In the genomic region with DNA sequence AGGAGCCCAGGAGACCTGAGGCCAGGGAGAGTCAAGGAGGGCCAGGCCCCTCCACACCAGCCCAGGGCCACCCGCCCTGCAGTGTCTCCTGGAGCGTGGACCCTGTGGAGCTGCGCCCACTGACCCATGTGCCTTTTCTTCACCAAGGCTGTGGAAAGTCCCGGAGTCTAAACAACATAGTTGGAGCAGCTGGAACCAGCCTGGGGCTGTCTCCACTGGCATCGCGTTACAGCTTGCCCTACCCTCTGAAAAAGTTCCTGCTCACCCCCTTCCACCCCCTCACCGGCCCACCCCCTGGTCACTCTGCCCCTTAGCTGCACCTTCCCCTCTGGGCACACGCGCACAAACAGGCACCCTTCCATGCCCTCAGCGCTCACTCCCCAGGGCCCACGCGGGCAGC, we compare ENCODE assay signal across 1 cellular context.
TF ChIP-seq lines count a peak whose summit lies in the region.

No MANE protein-coding gene starts in this region.

TF ChIP-seq in H1, 55 proteins besides CTCF, POLR2A, EP300 and RAD21:
- TF ChIP-seq KDM1A (IDR thresholded peaks at IDR 0.05; ENCODE audit: borderline replicate concordance, low read length) = no peak
- TF ChIP-seq SIN3A (conservative IDR thresholded peaks at IDR 0.05 in 1 of 2, IDR thresholded peaks at IDR 0.05 in 1 of 2; ENCODE audit: low read depth in 1 of 2, low read length in 2 of 2) = no peak
- TF ChIP-seq FOSL1 (IDR thresholded peaks at IDR 0.05; ENCODE audit: insufficient read depth, low read depth, low read length) = no peak
TF ChIP-seq in H1: peak in this region for 0.
